Comparison of ENCODE assay signal across 11 cellular contexts in genomic region chr3:50228184-50228763, GRCh38. TPM values are rescaled to one million over a fixed set of nuclear protein-coding genes. Genes with fewer than 3 reads are reported as not detected.
DNase-seq lines count a peak whose midpoint lies in the region; ATAC-seq and TF ChIP-seq lines count a peak whose summit lies in the region.
"Not testable (repeated sequence)": the region's sequence is repeated elsewhere in the genome, so short reads cannot be mapped to it uniquely, and the experiment has no call there.
"Had no signal": no experiment of that assay in that cellular context is flagged by ENCODE, and none has a peak within 500 bp of the region (broad histone marks: within the 10 kb centered on the region; RNA-seq: fewer than 3 reads in every experiment).

No MANE protein-coding gene starts in this region.

- not testable (repeated sequence) for DNase-seq in BE2C; HFFc6; SJCRH30; effector memory CD8-positive, alpha-beta T cell

- peaks cover 13% of the 10 kb centered on the region for H3K27me3 Mint-ChIP-seq in HFFc6 (ENCODE audit: insufficient read depth)
- H3K27me3 Mint-ChIP-seq in activated naive CD4-positive, alpha-beta T cell treated with anti-CD3 and anti-CD28 coated beads, Interleukin-2, amount 50 U/mL, for 24 hours; effector memory CD8-positive, alpha-beta T cell; stimulated activated naive CD8-positive, alpha-beta T cell treated with anti-CD3 and anti-CD28 coated beads, Interleukin-15, Interleukin-2, amounts not matched to agents 100 ng/mL and 50 ng/mL, for 24 hours: not testable (repeated sequence)
- peaks cover 10% of the 10 kb centered on the region for H3K27me3 Mint-ChIP-seq in nephron (ENCODE audit: low read depth)

- H3K27ac ChIP-seq in SJCRH30: not testable (repeated sequence)

- not testable (repeated sequence) for TF ChIP-seq CTCF in BE2C (IDR thresholded peaks at IDR 0.05; ENCODE audit: low read depth, low read length); HFFc6 (IDR thresholded peaks at IDR 0.05); nephron (IDR thresholded peaks at IDR 0.05; ENCODE audit: unreplicated experiment in 3 of 3)

- H3K4me3 Mint-ChIP-seq in HFFc6 (peak overlapping the region; percentile 91), nephron (peak overlapping the region; percentile 92 to 95 (median 94))
- peak overlapping the region; percentile 95 for H3K4me3 Mint-ChIP-seq in activated naive CD4-positive, alpha-beta T cell treated with anti-CD3 and anti-CD28 coated beads, Interleukin-2, amount 50 U/mL, for 24 hours
- H3K4me3 Mint-ChIP-seq in effector memory CD8-positive, alpha-beta T cell: peak overlapping the region; percentile 88 to 98
- H3K4me3 Mint-ChIP-seq in stimulated activated naive CD8-positive, alpha-beta T cell treated with anti-CD3 and anti-CD28 coated beads, Interleukin-15, Interleukin-2, amounts not matched to agents 100 ng/mL and 50 ng/mL, for 24 hours: peak overlapping the region; percentile 94

- H3K36me3 ChIP-seq in BE2C; SJCRH30; iPS-15b (ENCODE audit: control insufficient read depth, insufficient read depth, low read length): not testable (repeated sequence)

- not testable (repeated sequence) for H3K9me3 ChIP-seq in BE2C; SJCRH30 (replicated peaks); iPS-15b (ENCODE audit: control insufficient read depth, insufficient read depth, low read length)

- H3K27me3 ChIP-seq in BE2C; SJCRH30; iPS-15b (ENCODE audit: control insufficient read depth, insufficient read depth, low read length): not testable (repeated sequence)

- H3K4me1 Mint-ChIP-seq in HFFc6 (ENCODE audit: low read depth) (peaks cover 44% of the 10 kb centered on the region), nephron (peaks cover 30% of the 10 kb centered on the region)
- peaks cover 25% of the 10 kb centered on the region for H3K4me1 Mint-ChIP-seq in activated naive CD4-positive, alpha-beta T cell treated with anti-CD3 and anti-CD28 coated beads, Interleukin-2, amount 50 U/mL, for 24 hours
- peaks cover 18 to 23% of the 10 kb centered on the region in 2 donors for H3K4me1 Mint-ChIP-seq in effector memory CD8-positive, alpha-beta T cell (ENCODE audit: low read depth in 2 of 2)
- peaks cover 40% of the 10 kb centered on the region for H3K4me1 Mint-ChIP-seq in stimulated activated naive CD8-positive, alpha-beta T cell treated with anti-CD3 and anti-CD28 coated beads, Interleukin-15, Interleukin-2, amounts not matched to agents 100 ng/mL and 50 ng/mL, for 24 hours (ENCODE audit: low read depth)

- H3K9ac ChIP-seq in iPS-15b (ENCODE audit: low read depth, low read length): peak overlapping the region; percentile 89

- not testable (repeated sequence) for H3K4me1 ChIP-seq in BE2C; iPS-15b (ENCODE audit: control insufficient read depth, insufficient read depth, low read length)
- peaks cover 11% of the 10 kb centered on the region for H3K4me1 ChIP-seq in SJCRH30

- H3K4me3 ChIP-seq in BE2C (ENCODE audit: low read depth, low read length) (peak overlapping the region; percentile 70), SJCRH30 (peak overlapping the region; percentile 65), iPS-15b (ENCODE audit: low read depth, low read length) (peak overlapping the region; percentile 95)

- H3K9me3 Mint-ChIP-seq in HFFc6; activated naive CD4-positive, alpha-beta T cell treated with anti-CD3 and anti-CD28 coated beads, Interleukin-2, amount 50 U/mL, for 24 hours; effector memory CD8-positive, alpha-beta T cell; nephron; stimulated activated naive CD8-positive, alpha-beta T cell treated with anti-CD3 and anti-CD28 coated beads, Interleukin-15, Interleukin-2, amounts not matched to agents 100 ng/mL and 50 ng/mL, for 24 hours: not testable (repeated sequence)

- H3K27ac Mint-ChIP-seq in HFFc6: peak overlapping the region; percentile 75
- H3K27ac Mint-ChIP-seq in activated naive CD4-positive, alpha-beta T cell treated with anti-CD3 and anti-CD28 coated beads, Interleukin-2, amount 50 U/mL, for 24 hours: peak overlapping the region; percentile 90
- H3K27ac Mint-ChIP-seq in effector memory CD8-positive, alpha-beta T cell: peak overlapping the region in 1 of 2 donors; percentile 85
- H3K27ac Mint-ChIP-seq in nephron: peak overlapping the region; percentile 92 to 98 (median 98)
- peak overlapping the region; percentile 93 for H3K27ac Mint-ChIP-seq in stimulated activated naive CD8-positive, alpha-beta T cell treated with anti-CD3 and anti-CD28 coated beads, Interleukin-15, Interleukin-2, amounts not matched to agents 100 ng/mL and 50 ng/mL, for 24 hours

- not testable (repeated sequence) for H3K36me3 Mint-ChIP-seq in HFFc6 (ENCODE audit: low read depth); activated naive CD4-positive, alpha-beta T cell treated with anti-CD3 and anti-CD28 coated beads, Interleukin-2, amount 50 U/mL, for 24 hours; nephron (ENCODE audit: low read depth); stimulated activated naive CD8-positive, alpha-beta T cell treated with anti-CD3 and anti-CD28 coated beads, Interleukin-15, Interleukin-2, amounts not matched to agents 100 ng/mL and 50 ng/mL, for 24 hours (ENCODE audit: low read depth)
- H3K36me3 Mint-ChIP-seq in effector memory CD8-positive, alpha-beta T cell (ENCODE audit: insufficient read depth): peaks cover 12% of the 10 kb centered on the region

- not testable (repeated sequence) for ATAC-seq in effector memory CD8-positive, alpha-beta T cell (replicated peaks)

RNA-seq across cellular contexts. Expression of gene GNAI2, which starts 7.7 kb away (rescaled TPM):
- polyA plus RNA-seq in BE2C (2012; ENCODE audit: insufficient read depth, insufficient read length, low read depth): 107 TPM
- total RNA-seq in HFFc6 (2021; fragmentation: NEBNext Ultra II Directional; extraction: Animal tissue kit (Norgen Biotek cat#: 25700)): 100 to 1,000 TPM; 532 to 617 (median 582) TPM
- total RNA-seq in SJCRH30 (2014; rRNA removed; shearing (Covaris generic)): 63.8 and 64.7 TPM in 2 replicates

RNA-seq across cellular contexts. Expression of gene SLC38A3, which starts 23.2 kb away (rescaled TPM):
- polyA plus RNA-seq in BE2C (2012; ENCODE audit: insufficient read depth, insufficient read length, low read depth): 0.43 TPM
- total RNA-seq in HFFc6 (2021; fragmentation: NEBNext Ultra II Directional; extraction: Animal tissue kit (Norgen Biotek cat#: 25700)): under 1 TPM in 2 of 6 experiments, not detected in 4; 0.16 to 0.24 TPM
- 1.4 and 2.9 TPM in 2 replicates for total RNA-seq in SJCRH30 (2014; rRNA removed; shearing (Covaris generic))

RNA-seq across cellular contexts. Expression of gene GNAT1, which starts 36.9 kb away (rescaled TPM):
- not detected for polyA plus RNA-seq in BE2C (2012; ENCODE audit: insufficient read depth, insufficient read length, low read depth)
- not detected for total RNA-seq in HFFc6 (2021; fragmentation: NEBNext Ultra II Directional; extraction: Animal tissue kit (Norgen Biotek cat#: 25700))
- total RNA-seq in SJCRH30 (2014; rRNA removed; shearing (Covaris generic)): 0.14 TPM in 1 of 2 replicates, not detected in the other
- total RNA-seq: NCI-H460, Right ventricle myocardium inferior had no signal
- polyA plus RNA-seq: small intestine had no signal

RNA-seq across cellular contexts. Expression of gene SEMA3B, which starts 40.7 kb away (rescaled TPM):
- 1.5 TPM for polyA plus RNA-seq in BE2C (2012; ENCODE audit: insufficient read depth, insufficient read length, low read depth)
- 10 to 100 TPM; 14.5 to 26.6 (median 24.7) TPM for total RNA-seq in HFFc6 (2021; fragmentation: NEBNext Ultra II Directional; extraction: Animal tissue kit (Norgen Biotek cat#: 25700))
- total RNA-seq in SJCRH30 (2014; rRNA removed; shearing (Covaris generic)): 3.3 and 4.8 TPM in 2 replicates

RNA-seq across cellular contexts. Expression of gene LSMEM2, which starts 50.6 kb away (rescaled TPM):
- not detected for polyA plus RNA-seq in BE2C (2012; ENCODE audit: insufficient read depth, insufficient read length, low read depth)
- under 1 TPM in 2 of 6 experiments, not detected in 4; 0.11 to 0.13 TPM for total RNA-seq in HFFc6 (2021; fragmentation: NEBNext Ultra II Directional; extraction: Animal tissue kit (Norgen Biotek cat#: 25700))
- not detected in 2 replicates for total RNA-seq in SJCRH30 (2014; rRNA removed; shearing (Covaris generic))
- total RNA-seq: NCI-H460 had no signal
